1 cellular context compared by ENCODE assay signal in the genomic region with DNA sequence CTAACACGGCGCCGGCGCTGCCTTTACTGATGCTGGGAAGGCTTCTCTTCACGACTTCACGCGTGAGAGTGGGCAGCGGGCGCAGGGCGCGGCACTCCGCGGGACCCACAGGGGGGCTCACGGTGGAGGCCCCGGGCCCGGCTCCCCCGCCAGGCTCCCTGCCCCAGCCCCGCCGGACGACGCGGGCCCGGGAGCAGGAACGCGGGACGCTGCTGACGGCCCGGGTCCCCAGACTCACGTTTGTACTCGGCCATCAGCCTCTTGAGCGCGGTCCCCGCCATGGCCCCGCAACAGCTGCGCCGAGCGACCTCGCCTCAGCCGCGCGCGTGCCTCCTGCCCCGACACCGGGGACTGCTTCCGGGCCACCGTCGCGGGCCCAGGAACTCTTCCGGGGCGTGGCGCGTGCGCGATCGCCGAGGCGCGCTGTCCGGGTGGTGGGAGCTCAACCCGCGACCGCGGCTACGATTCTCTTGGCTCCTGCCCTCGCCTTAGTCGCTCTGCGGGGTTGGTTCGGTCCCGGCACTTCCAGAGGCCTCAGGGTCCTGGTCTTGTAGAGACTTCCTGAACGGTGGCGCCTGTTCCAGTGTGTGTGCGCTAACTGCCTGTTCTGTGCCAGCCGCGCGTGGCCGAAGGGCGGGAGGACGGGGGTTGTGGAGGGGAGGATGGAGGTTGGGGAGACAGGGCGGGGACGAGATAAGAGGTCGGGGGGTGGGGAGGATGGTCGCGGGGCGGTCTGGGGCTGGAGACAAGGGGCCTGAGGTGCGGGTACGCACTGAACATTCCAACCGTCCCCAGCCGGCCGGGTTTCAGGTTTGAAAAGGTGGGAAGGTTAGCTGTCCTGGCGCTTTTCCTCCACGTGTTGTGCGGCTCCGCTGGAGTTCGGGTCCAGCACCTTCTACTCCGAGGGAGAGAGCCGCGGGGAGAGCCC.
TF ChIP-seq lines count a peak whose summit lies in the region.

A gene with protein sequence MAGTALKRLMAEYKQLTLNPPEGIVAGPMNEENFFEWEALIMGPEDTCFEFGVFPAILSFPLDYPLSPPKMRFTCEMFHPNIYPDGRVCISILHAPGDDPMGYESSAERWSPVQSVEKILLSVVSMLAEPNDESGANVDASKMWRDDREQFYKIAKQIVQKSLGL (minus strand): TSS at position 353 of the 928 bp plus-strand sequence. CDS start 72 bp downstream, at position 281.

TF ChIP-seq in WTC11, 78 proteins besides CTCF, POLR2A, EP300 and RAD21 (continued from another document):
- TF ChIP-seq, protein P1, sequence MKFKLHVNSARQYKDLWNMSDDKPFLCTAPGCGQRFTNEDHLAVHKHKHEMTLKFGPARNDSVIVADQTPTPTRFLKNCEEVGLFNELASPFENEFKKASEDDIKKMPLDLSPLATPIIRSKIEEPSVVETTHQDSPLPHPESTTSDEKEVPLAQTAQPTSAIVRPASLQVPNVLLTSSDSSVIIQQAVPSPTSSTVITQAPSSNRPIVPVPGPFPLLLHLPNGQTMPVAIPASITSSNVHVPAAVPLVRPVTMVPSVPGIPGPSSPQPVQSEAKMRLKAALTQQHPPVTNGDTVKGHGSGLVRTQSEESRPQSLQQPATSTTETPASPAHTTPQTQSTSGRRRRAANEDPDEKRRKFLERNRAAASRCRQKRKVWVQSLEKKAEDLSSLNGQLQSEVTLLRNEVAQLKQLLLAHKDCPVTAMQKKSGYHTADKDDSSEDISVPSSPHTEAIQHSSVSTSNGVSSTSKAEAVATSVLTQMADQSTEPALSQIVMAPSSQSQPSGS (CRISPR knock-in tag; IDR thresholded peaks at IDR 0.05; ENCODE audit: borderline replicate concordance, low read depth) = no peak
- TF ChIP-seq ZNF671 (CRISPR knock-in tag; IDR thresholded peaks at IDR 0.05) (no peak), MYBL2 (CRISPR knock-in tag; IDR thresholded peaks at IDR 0.05) (peak; percentile 72; the same call in 1 of the 2 replicates), ZNF317 (CRISPR knock-in tag; IDR thresholded peaks at IDR 0.05; ENCODE audit: borderline replicate concordance, low read depth) (peak; percentile 57; the same call in 1 of the 2 replicates), JAZF1 (CRISPR knock-in tag; IDR thresholded peaks at IDR 0.05) (no peak), GTF2I (CRISPR knock-in tag; conservative IDR thresholded peaks at IDR 0.05) (no peak), SP1 (CRISPR knock-in tag; conservative IDR thresholded peaks at IDR 0.05) (peak; percentile 80; the same call in 1 of the 2 replicates), TEAD1 (CRISPR knock-in tag; IDR thresholded peaks at IDR 0.05) (peak; percentile 85; the same call in 1 of the 2 replicates), HMGXB4 (CRISPR knock-in tag; IDR thresholded peaks at IDR 0.05) (peak; percentile 91)
- TF ChIP-seq, protein P2, sequence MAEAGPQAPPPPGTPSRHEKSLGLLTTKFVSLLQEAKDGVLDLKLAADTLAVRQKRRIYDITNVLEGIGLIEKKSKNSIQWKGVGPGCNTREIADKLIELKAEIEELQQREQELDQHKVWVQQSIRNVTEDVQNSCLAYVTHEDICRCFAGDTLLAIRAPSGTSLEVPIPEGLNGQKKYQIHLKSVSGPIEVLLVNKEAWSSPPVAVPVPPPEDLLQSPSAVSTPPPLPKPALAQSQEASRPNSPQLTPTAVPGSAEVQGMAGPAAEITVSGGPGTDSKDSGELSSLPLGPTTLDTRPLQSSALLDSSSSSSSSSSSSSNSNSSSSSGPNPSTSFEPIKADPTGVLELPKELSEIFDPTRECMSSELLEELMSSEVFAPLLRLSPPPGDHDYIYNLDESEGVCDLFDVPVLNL (CRISPR knock-in tag; IDR thresholded peaks at IDR 0.05; ENCODE audit: borderline replicate concordance, low read depth) = 0 out of 2 replicates have a peak, but pooled peaks have one; percentile 37
